In genomic region chr11:65083834-65084597, GRCh38 we compare ENCODE assay signal across 1 cellular context.
TF ChIP-seq lines count a peak whose summit lies in the region.

Gene CDCA5 (minus strand): TSS chr11:65084040. CDS start chr11:65083978, 62 bp downstream.
Gene ZFPL1 (plus strand): TSS chr11:65084222. CDS start chr11:65084699, 477 bp downstream.

TF ChIP-seq in HepG2, 621 proteins besides CTCF, POLR2A, EP300 and RAD21 (continued from another document and continues in another):
- TF ChIP-seq HOMEZ (CRISPR knock-in tag; IDR thresholded peaks at IDR 0.05; ENCODE audit: low read depth) (peak; percentile 60; the same call in 1 of the 2 replicates), ZNF143 (CRISPR knock-in tag; IDR thresholded peaks at IDR 0.05) (peak; percentile 57; the same call in 1 of the 2 replicates), EED (CRISPR knock-in tag; IDR thresholded peaks at IDR 0.05) (no peak), ZNF431 (CRISPR knock-in tag; IDR thresholded peaks at IDR 0.05; ENCODE audit: borderline replicate concordance, low read depth) (peak; percentile 77; the same call in 1 of the 2 replicates), ZSCAN29 (CRISPR knock-in tag; conservative IDR thresholded peaks at IDR 0.05) (peak; percentile 50; the same call in 1 of the 2 replicates), ZNF468 (CRISPR knock-in tag; IDR thresholded peaks at IDR 0.05) (no peak), MAX (IDR thresholded peaks at IDR 0.05) (peak; percentile 86), KLF15 (CRISPR knock-in tag; IDR thresholded peaks at IDR 0.05; ENCODE audit: borderline replicate concordance) (no peak; the same call in 1 of the 2 replicates), AGO2 (optimal IDR thresholded peaks at IDR 0.05; ENCODE audit: low read depth, low read length) (peak; percentile 42), REPIN1 (CRISPR knock-in tag; IDR thresholded peaks at IDR 0.05; ENCODE audit: borderline replicate concordance, low read depth) (peak; percentile 91), MNT (IDR thresholded peaks at IDR 0.05) (peak; percentile 65), PHB2 (IDR thresholded peaks at IDR 0.05; ENCODE audit: partially characterized antibody) (no peak), ATF3 (CRISPR knock-in tag; IDR thresholded peaks at IDR 0.05) (peak; percentile 62), ZNF484 (CRISPR knock-in tag; IDR thresholded peaks at IDR 0.05; ENCODE audit: borderline replicate concordance, low read depth) (no peak; the same call in 1 of the 2 replicates), SALL1 (CRISPR knock-in tag; IDR thresholded peaks at IDR 0.05) (peak; percentile 73; the same call in 1 of the 2 replicates), ARID4A (CRISPR knock-in tag; IDR thresholded peaks at IDR 0.05; ENCODE audit: borderline replicate concordance) (peak; percentile 100), ZBTB38 (CRISPR knock-in tag; IDR thresholded peaks at IDR 0.05) (peak; percentile 71; the same call in 1 of the 2 replicates), JDP2 (CRISPR knock-in tag; IDR thresholded peaks at IDR 0.05; ENCODE audit: borderline replicate concordance) (peak; percentile 66; the same call in 1 of the 2 replicates), FOXK1 (CRISPR knock-in tag; IDR thresholded peaks at IDR 0.05; ENCODE audit: borderline replicate concordance, low read depth) (peak; percentile 95), FOXO4 (CRISPR knock-in tag; conservative IDR thresholded peaks at IDR 0.05) (no peak), EHMT2 (IDR thresholded peaks at IDR 0.05; ENCODE audit: borderline replicate concordance, low read depth, low read length) (no peak), POLR2AphosphoS5 (IDR thresholded peaks at IDR 0.05; ENCODE audit: low read depth, low read length) (peak; percentile 76), NFYC (CRISPR knock-in tag; IDR thresholded peaks at IDR 0.05) (peak; percentile 68), AKNA (CRISPR knock-in tag; IDR thresholded peaks at IDR 0.05; ENCODE audit: borderline replicate concordance) (no peak), RFXAP (CRISPR knock-in tag; IDR thresholded peaks at IDR 0.05; ENCODE audit: borderline replicate concordance) (no peak; the same call in 1 of the 2 replicates), TARDBP (CRISPR knock-in tag; IDR thresholded peaks at IDR 0.05) (peak; percentile 90), KLF11 (CRISPR knock-in tag; IDR thresholded peaks at IDR 0.05) (peak; percentile 64), MTF2 (CRISPR knock-in tag; IDR thresholded peaks at IDR 0.05; ENCODE audit: borderline replicate concordance) (no peak), CREB3 (CRISPR knock-in tag; IDR thresholded peaks at IDR 0.05) (no peak), EEA1 (CRISPR knock-in tag; IDR thresholded peaks at IDR 0.05; ENCODE audit: borderline replicate concordance) (no peak), MEIS1 (CRISPR knock-in tag; IDR thresholded peaks at IDR 0.05; ENCODE audit: borderline replicate concordance) (peak; percentile 57; the same call in 1 of the 2 replicates), HNF1B (CRISPR knock-in tag; IDR thresholded peaks at IDR 0.05) (peak; percentile 86), SMAD9 (CRISPR knock-in tag; IDR thresholded peaks at IDR 0.05) (peak; percentile 58; the same call in 1 of the 2 replicates), ZUFSP (CRISPR knock-in tag; IDR thresholded peaks at IDR 0.05; ENCODE audit: borderline replicate concordance) (no peak), RAD51 (IDR thresholded peaks at IDR 0.05; ENCODE audit: borderline replicate concordance) (no peak), SIN3A (IDR thresholded peaks at IDR 0.05; ENCODE audit: borderline replicate concordance, low read depth, low read length) (peak; percentile 94), HNRNPUL1 (IDR thresholded peaks at IDR 0.05; ENCODE audit: low read depth, low read length) (no peak), DR1 (CRISPR knock-in tag; IDR thresholded peaks at IDR 0.05) (peak; percentile 70; the same call in 1 of the 2 replicates), ZC3H13 (CRISPR knock-in tag; IDR thresholded peaks at IDR 0.05) (peak; percentile 85; the same call in 1 of the 2 replicates), KDM4B (CRISPR knock-in tag; IDR thresholded peaks at IDR 0.05) (no peak; the same call in 1 of the 2 replicates), ZNF430 (CRISPR knock-in tag; IDR thresholded peaks at IDR 0.05) (peak; percentile 64; the same call in 1 of the 2 replicates)
